In the genomic region with DNA sequence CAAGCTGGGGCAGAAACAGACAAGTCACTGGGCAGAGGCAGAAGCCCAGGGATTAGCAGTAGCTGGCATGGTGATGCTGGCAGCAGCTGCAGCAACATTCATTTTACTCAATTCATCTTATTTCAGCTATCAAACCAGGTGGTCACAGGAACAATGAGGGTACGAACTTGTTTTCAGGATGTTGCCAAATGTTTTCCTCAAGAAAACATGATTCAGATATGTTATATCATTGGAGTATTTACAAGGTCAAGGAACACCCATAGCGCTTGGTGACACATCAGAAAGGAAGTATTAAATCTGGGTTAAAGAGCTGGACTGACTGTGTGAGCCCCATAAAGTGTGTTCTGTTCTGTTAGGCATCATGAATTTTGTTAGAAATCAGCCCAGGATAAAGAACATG, we compare ENCODE assay signal across 19 cellular contexts.
DNase-seq lines count a peak whose midpoint lies in the region; ATAC-seq and TF ChIP-seq lines count a peak whose summit lies in the region.
"Had no signal": no experiment of that assay in that cellular context is flagged by ENCODE, and none has a peak within 500 bp of the region (broad histone marks: within the 10 kb centered on the region; RNA-seq: fewer than 3 reads in every experiment).

No MANE protein-coding gene starts in this region.

- H3F3A ChIP-seq in PC-3 (ENCODE audit: low read length, unreplicated experiment): no peaks in the 10 kb centered on the region

- H2AFZ ChIP-seq in PC-3 (ENCODE audit: low read length) (no peak overlapping the region), osteoblast (ENCODE audit: low read length) (no peak overlapping the region)

- no peaks in the 10 kb centered on the region for H3K9me2 ChIP-seq in PC-3 (replicated peaks; ENCODE audit: low read length)

- 0 out of 2 replicates have a peak overlapping the region, but pooled peaks have one; percentile 23 for H3K9ac ChIP-seq in PC-3 (ENCODE audit: low read length)
- H3K9ac ChIP-seq: BLaER1 had no signal

- H3K4me2 ChIP-seq in PC-3 (ENCODE audit: low read length) (peak overlapping the region; percentile 65), osteoblast (ENCODE audit: insufficient read depth, low read length) (no peak overlapping the region)
- H3K4me2 ChIP-seq: BLaER1 had no signal

- H3K9me3 Mint-ChIP-seq in type B pancreatic cell: peaks cover 6% of the 10 kb centered on the region

- H3K4me3 ChIP-seq in PC-3 (ENCODE audit: low read length): no peak overlapping the region
- H3K4me3 ChIP-seq in esophagus (ENCODE audit: low read depth in 1 of 2, low read length in 2 of 2): no peak overlapping the region
- H3K4me3 ChIP-seq in osteoblast (ENCODE audit: insufficient read depth, low read length): no peak overlapping the region
- H3K4me3 ChIP-seq: BLaER1, GM12878, suprapubic skin had no signal

- CTCF ChIA-PET in PC-3 (lab: Charles Lee): no interaction called here

- H4K20me1 ChIP-seq in PC-3 (ENCODE audit: low read length) (no peaks in the 10 kb centered on the region), osteoblast (ENCODE audit: insufficient read depth, low read length) (no peaks in the 10 kb centered on the region)
- H4K20me1 ChIP-seq: BLaER1 had no signal

- H3K4me3 Mint-ChIP-seq in type B pancreatic cell: no peak overlapping the region
- H3K4me3 Mint-ChIP-seq: dendritic cell treated with granulocyte-macrophage colony-stimulating factor and Interleukin-4, amounts not matched to agents 40 ng/mL and 50 ng/mL, for 4 days; WTC11 had no signal

- H3K27ac Mint-ChIP-seq in type B pancreatic cell: no peak overlapping the region
- H3K27ac Mint-ChIP-seq: dendritic cell treated with granulocyte-macrophage colony-stimulating factor and Interleukin-4, amounts not matched to agents 40 ng/mL and 50 ng/mL, for 4 days; WTC11 had no signal

- H3K36me3 ChIP-seq in PC-3 (ENCODE audit: low read depth, low read length) (no peaks in the 10 kb centered on the region; the same call in 1 of the 2 replicates), esophagus (ENCODE audit: control insufficient read depth in 2 of 2, insufficient read depth in 2 of 2, low read length in 1 of 2) (no peaks in the 10 kb centered on the region), osteoblast (ENCODE audit: insufficient read depth, low read length) (no peaks in the 10 kb centered on the region)
- H3K36me3 ChIP-seq: BLaER1, suprapubic skin had no signal

- H3K79me2 ChIP-seq in PC-3 (ENCODE audit: low read length): no peaks in the 10 kb centered on the region
- H3K79me2 ChIP-seq in osteoblast (ENCODE audit: insufficient read depth, low read length): no peaks in the 10 kb centered on the region

- TF ChIP-seq CTCF in PC-3 (conservative IDR thresholded peaks at IDR 0.05; ENCODE audit: low read depth, low read length) (no peak), osteoblast (IDR thresholded peaks at IDR 0.05; ENCODE audit: extremely low read depth, low read depth, low read length) (no peak), type B pancreatic cell (conservative IDR thresholded peaks at IDR 0.05) (no peak)

- H3K27me3 ChIP-seq in PC-3 (ENCODE audit: low read length) (no peaks in the 10 kb centered on the region), esophagus (ENCODE audit: control insufficient read depth in 1 of 2, insufficient read depth in 2 of 2, low read length in 2 of 2) (no peaks in the 10 kb centered on the region), osteoblast (ENCODE audit: insufficient read depth, low read length) (no peaks in the 10 kb centered on the region)
- H3K27me3 ChIP-seq: BLaER1, suprapubic skin had no signal

- ATAC-seq in PC-3: peak; percentile 92
- ATAC-seq: GM12878, WTC11 had no signal

- POLR2A ChIA-PET in PC-3 (lab: Charles Lee; ENCODE audit: unreplicated experiment): interaction anchor here (0.6 to 0.7 kb wide), 2 partner anchors 424 to 891 kb away, joined by 3 to 4 read pairs; no protein-coding TSS in a partner anchor

- H3K4me1 ChIP-seq in PC-3 (ENCODE audit: insufficient read depth, low read length): peaks cover 30% of the 10 kb centered on the region
- peaks cover 0 to 5% of the 10 kb centered on the region in 2 donors for H3K4me1 ChIP-seq in esophagus (ENCODE audit: control insufficient read depth in 2 of 2, insufficient read depth in 2 of 2, low read length in 1 of 2)
- peaks cover 3% of the 10 kb centered on the region for H3K4me1 ChIP-seq in osteoblast (ENCODE audit: insufficient read depth, low read length)
- H3K4me1 ChIP-seq: BLaER1, suprapubic skin had no signal

- 29 to 45% methylated on average over 2 of the region's 2 CpGs for WGBS in esophagus, 2 donors

- H3K27ac ChIP-seq in PC-3 (ENCODE audit: low read length) (peak overlapping the region; percentile 70), esophagus (ENCODE audit: low read depth in 2 of 2, low read length in 1 of 2) (peak overlapping the region; percentile 54 to 71), osteoblast (ENCODE audit: low read depth, low read length) (no peak overlapping the region)
- H3K27ac ChIP-seq: BLaER1, suprapubic skin had no signal

- H3K36me3 Mint-ChIP-seq in type B pancreatic cell: no peaks in the 10 kb centered on the region

- H3K4me1 Mint-ChIP-seq in type B pancreatic cell (ENCODE audit: unreplicated experiment): peaks cover 9% of the 10 kb centered on the region

- no peaks in the 10 kb centered on the region for H3K27me3 Mint-ChIP-seq in type B pancreatic cell
- H3K27me3 Mint-ChIP-seq: dendritic cell treated with granulocyte-macrophage colony-stimulating factor and Interleukin-4, amounts not matched to agents 40 ng/mL and 50 ng/mL, for 4 days had no signal

- no TSS peak for BruUV-seq in PC-3 (replicated peaks; lab: Mats Ljungman, UMichigan)

- intact Hi-C loops in PC-3 (cut with micrococcal nuclease): loop anchor here (1.0 to 10.0 kb wide), 4 partner anchors 35 to 175 kb away; no protein-coding TSS in a partner anchor

- no peaks in the 10 kb centered on the region for H3K9me3 ChIP-seq in PC-3 (ENCODE audit: low read length)
- no peaks in the 10 kb centered on the region for H3K9me3 ChIP-seq in esophagus (ENCODE audit: control insufficient read depth in 2 of 2, insufficient read depth in 1 of 2, low read depth in 1 of 2, low read length in 1 of 2)
- no peaks in the 10 kb centered on the region for H3K9me3 ChIP-seq in osteoblast (ENCODE audit: low read depth, low read length)
- H3K9me3 ChIP-seq: suprapubic skin had no signal

- peak; percentile 21 for DNase-seq in EL
- peak; percentile 90 for DNase-seq in PC-3
- DNase-seq in osteoblast (ENCODE audit: insufficient read length, low spot score, missing footprints): peak; percentile 22
- DNase-seq in type B pancreatic cell (ENCODE audit: extremely low spot score, unreplicated experiment): no peak
- no peak for DNase-seq in NCI-H1105 (lab: John Stamatoyannopoulos, UW)
- no peak for DNase-seq in NOMO-1 (lab: John Stamatoyannopoulos, UW; ENCODE audit: unreplicated experiment in 2 of 2)
- no peak for DNase-seq in NCI-H2029 (lab: John Stamatoyannopoulos, UW)
- DNase-seq: activated effector memory CD4-positive, alpha-beta T cell treated with Interleukin-2 at 50 U/mL for 16 hours; DND-41; foreskin melanocyte; mesenchymal stem cell; NCI-H2107; stimulated activated CD4-positive, alpha-beta T cell treated with anti-CD3 and anti-CD28 coated beads, Interleukin-2, amount 100 ng/mL, for 24 hours had no signal

Comparison
In these comparisons a context has a peak if more than half of its experiments do, and no peak if none do; other contexts are left out.
1. DNase-seq: peak in EL (single experiment), PC-3 (single experiment) and osteoblast (single experiment); none in type B pancreatic cell (single experiment), NCI-H1105 (single experiment), NOMO-1 (0 of 2) and NCI-H2029 (single experiment).